Comparison of ENCODE assay signal across 1 cellular context in the genomic region with DNA sequence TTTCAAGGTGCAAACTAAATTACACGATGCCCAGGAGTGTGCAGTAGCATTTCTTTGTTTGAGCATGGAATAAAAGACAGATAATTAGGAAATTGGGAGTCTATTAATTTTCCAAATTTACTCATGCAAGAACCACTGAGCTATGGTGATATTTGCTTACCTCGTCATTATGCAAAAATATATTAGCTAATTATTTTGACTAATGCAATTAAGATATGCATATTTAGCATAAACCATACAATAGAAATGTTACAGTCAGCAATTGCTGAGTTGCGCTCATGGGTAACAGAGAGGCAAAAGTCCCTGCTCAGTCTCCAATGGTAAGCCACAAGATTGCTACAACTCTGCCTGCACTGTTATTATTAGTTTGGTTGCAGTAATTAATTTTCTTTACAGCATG.
TF ChIP-seq lines count a peak whose summit lies in the region.

No MANE protein-coding gene starts in this region.

TF ChIP-seq in HepG2, 621 proteins besides CTCF, POLR2A, EP300 and RAD21:
- TF ChIP-seq, protein P1, sequence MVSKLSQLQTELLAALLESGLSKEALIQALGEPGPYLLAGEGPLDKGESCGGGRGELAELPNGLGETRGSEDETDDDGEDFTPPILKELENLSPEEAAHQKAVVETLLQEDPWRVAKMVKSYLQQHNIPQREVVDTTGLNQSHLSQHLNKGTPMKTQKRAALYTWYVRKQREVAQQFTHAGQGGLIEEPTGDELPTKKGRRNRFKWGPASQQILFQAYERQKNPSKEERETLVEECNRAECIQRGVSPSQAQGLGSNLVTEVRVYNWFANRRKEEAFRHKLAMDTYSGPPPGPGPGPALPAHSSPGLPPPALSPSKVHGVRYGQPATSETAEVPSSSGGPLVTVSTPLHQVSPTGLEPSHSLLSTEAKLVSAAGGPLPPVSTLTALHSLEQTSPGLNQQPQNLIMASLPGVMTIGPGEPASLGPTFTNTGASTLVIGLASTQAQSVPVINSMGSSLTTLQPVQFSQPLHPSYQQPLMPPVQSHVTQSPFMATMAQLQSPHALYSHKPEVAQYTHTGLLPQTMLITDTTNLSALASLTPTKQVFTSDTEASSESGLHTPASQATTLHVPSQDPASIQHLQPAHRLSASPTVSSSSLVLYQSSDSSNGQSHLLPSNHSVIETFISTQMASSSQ (IDR thresholded peaks at IDR 0.05; ENCODE audit: low read depth), result no peak
- TF ChIP-seq, protein P1 (CRISPR knock-in tag; IDR thresholded peaks at IDR 0.05; ENCODE audit: borderline replicate concordance), result no peak
- TF ChIP-seq SALL2 (CRISPR knock-in tag; IDR thresholded peaks at IDR 0.05) (no peak), MAFF (IDR thresholded peaks at IDR 0.05; ENCODE audit: low read depth, low read length) (peak; percentile 68; the same call in 1 of the 2 replicates), MAFK (conservative IDR thresholded peaks at IDR 0.05 in 1 of 2, IDR thresholded peaks at IDR 0.05 in 1 of 2; ENCODE audit: low read length in 2 of 2) (peak; percentile 9 to 69; a peak in 2 of 4 replicates)
